In genomic region chr11:75525433-75526191, GRCh38 we compare ENCODE assay signal across 1 cellular context.
TF ChIP-seq lines count a peak whose summit lies in the region.

Gene GDPD5, minus strand, starts transcription at chr11:75525941. Its CDS starts 48,206 bp downstream, at chr11:75477735.

TF ChIP-seq in K562, 482 proteins besides CTCF, POLR2A, EP300 and RAD21 (continued from another document and continues in another):
- TF ChIP-seq POLR3G (IDR thresholded peaks at IDR 0.05; ENCODE audit: extremely low read depth, insufficient read length, insufficient replicate concordance) (no peak), FOXP1 (CRISPR knock-in tag; IDR thresholded peaks at IDR 0.05) (peak; percentile 18; the same call in 1 of the 2 replicates), DIDO1 (tag; IDR thresholded peaks at IDR 0.05; ENCODE audit: low read depth) (no peak), RNF2 (IDR thresholded peaks at IDR 0.05) (no peak; the same call in 1 of the 2 replicates), HNRNPK (IDR thresholded peaks at IDR 0.05; ENCODE audit: low read depth, low read length, poor library complexity, severe bottlenecking) (no peak), HIVEP1 (CRISPR knock-in tag; IDR thresholded peaks at IDR 0.05) (no peak), SIN3A (IDR thresholded peaks at IDR 0.05; ENCODE audit: borderline replicate concordance in 2 of 2, control insufficient read depth in 1 of 2, low read depth in 2 of 2, low read length in 2 of 2) (peak in 1 of 2 experiments; percentile 44; a peak in 1 of 4 replicates), GATAD2B (IDR thresholded peaks at IDR 0.05; ENCODE audit: borderline replicate concordance) (peak; percentile 73), ZZZ3 (IDR thresholded peaks at IDR 0.05) (no peak), GABPB2 (CRISPR knock-in tag; conservative IDR thresholded peaks at IDR 0.05) (no peak), RCOR1 (IDR thresholded peaks at IDR 0.05; ENCODE audit: borderline replicate concordance in 1 of 2, low read depth in 2 of 2, low read length in 2 of 2) (peak in 1 of 2 experiments; percentile 57; a peak in 2 of 4 replicates), TEAD1 (CRISPR knock-in tag; IDR thresholded peaks at IDR 0.05) (0 out of 4 replicates have a peak, but pooled peaks of 1 of the 2 experiments have one; percentile 24), ZNF766 (CRISPR knock-in tag; conservative IDR thresholded peaks at IDR 0.05) (no peak), NRF1 (conservative IDR thresholded peaks at IDR 0.05 in 1 of 2, IDR thresholded peaks at IDR 0.05 in 1 of 2) (peak in 1 of 2 experiments; percentile 67; a peak in 2 of 4 replicates), SMARCA4 (IDR thresholded peaks at IDR 0.05) (no peak), FUS (optimal IDR thresholded peaks at IDR 0.05; ENCODE audit: low read depth, low read length) (no peak), FOXM1 (IDR thresholded peaks at IDR 0.05; ENCODE audit: low read depth) (no peak), FOXM1 (CRISPR knock-in tag; IDR thresholded peaks at IDR 0.05; ENCODE audit: low read depth) (no peak), E4F1 (CRISPR knock-in tag; IDR thresholded peaks at IDR 0.05; ENCODE audit: borderline replicate concordance) (no peak), MBD2 (IDR thresholded peaks at IDR 0.05; ENCODE audit: borderline replicate concordance, low read depth) (no peak), ZFX (CRISPR knock-in tag; IDR thresholded peaks at IDR 0.05) (no peak), MTA2 (IDR thresholded peaks at IDR 0.05; ENCODE audit: low read depth) (no peak), TEAD2 (tag; IDR thresholded peaks at IDR 0.05) (no peak), HNRNPUL1 (IDR thresholded peaks at IDR 0.05; ENCODE audit: low read length) (no peak), KLF13 (tag; IDR thresholded peaks at IDR 0.05; ENCODE audit: borderline replicate concordance, low read depth) (no peak), ZNF639 (CRISPR knock-in tag; conservative IDR thresholded peaks at IDR 0.05 in 1 of 2, IDR thresholded peaks at IDR 0.05 in 1 of 2) (peak in 1 of 2 experiments; percentile 90; a peak in 2 of 4 replicates), MXI1 (IDR thresholded peaks at IDR 0.05; ENCODE audit: low read depth, low read length) (no peak), RUNX1 (IDR thresholded peaks at IDR 0.05; ENCODE audit: low read depth) (0 out of 2 replicates have a peak, but pooled peaks have one; percentile 12), PURB (CRISPR knock-in tag; IDR thresholded peaks at IDR 0.05; ENCODE audit: low read depth) (no peak), REST (CRISPR knock-in tag; IDR thresholded peaks at IDR 0.05; ENCODE audit: low read depth) (peak; percentile 68; the same call in 1 of the 2 replicates), E2F6 (IDR thresholded peaks at IDR 0.05; ENCODE audit: borderline replicate concordance in 1 of 2, extremely low read depth in 1 of 2, insufficient read depth in 1 of 2, insufficient read length in 1 of 2, low read depth in 1 of 2, low read length in 1 of 2, poor library complexity in 1 of 2, severe bottlenecking in 1 of 2) (peak; percentile 33 to 74), ZNF282 (CRISPR knock-in tag; IDR thresholded peaks at IDR 0.05) (peak; percentile 49; the same call in 1 of the 2 replicates), POLR2AphosphoS2 (IDR thresholded peaks at IDR 0.05; ENCODE audit: low read length) (no peak), MAX (CRISPR knock-in tag; IDR thresholded peaks at IDR 0.05) (peak; percentile 2), ZNF263 (CRISPR knock-in tag; IDR thresholded peaks at IDR 0.05; ENCODE audit: borderline replicate concordance) (peak; percentile 40; the same call in 1 of the 2 replicates), ARID3B (CRISPR knock-in tag; IDR thresholded peaks at IDR 0.05; ENCODE audit: borderline replicate concordance) (no peak), NFIC (IDR thresholded peaks at IDR 0.05) (peak; percentile 22; the same call in 1 of the 2 replicates), NCOA2 (IDR thresholded peaks at IDR 0.05; ENCODE audit: partially characterized antibody in 2 of 2) (no peak), SPI1 (IDR thresholded peaks at IDR 0.05; ENCODE audit: borderline replicate concordance, low read depth, low read length) (peak; percentile 68), ZNF384 (IDR thresholded peaks at IDR 0.05; ENCODE audit: low read depth, low read length) (no peak), FIP1L1 (IDR thresholded peaks at IDR 0.05; ENCODE audit: low read depth, low read length, poor library complexity, severe bottlenecking) (peak; percentile 41), SOX6 (IDR thresholded peaks at IDR 0.05) (peak; percentile 45), NEUROD1 (IDR thresholded peaks at IDR 0.05; ENCODE audit: borderline replicate concordance, low read depth, low read length, partially characterized antibody) (peak; percentile 54), SUPT5H (IDR thresholded peaks at IDR 0.05) (0 out of 2 replicates have a peak, but pooled peaks have one; percentile 44), GTF2A2 (tag; IDR thresholded peaks at IDR 0.05) (no peak), HNRNPLL (IDR thresholded peaks at IDR 0.05; ENCODE audit: low read depth, low read length, poor library complexity, severe bottlenecking) (no peak), L3MBTL2 (IDR thresholded peaks at IDR 0.05) (peak; percentile 83), SP2 (IDR thresholded peaks at IDR 0.05; ENCODE audit: extremely low read depth, low read depth, low read length, poor library complexity, severe bottlenecking) (no peak), SIN3B (IDR thresholded peaks at IDR 0.05; ENCODE audit: low read depth) (peak; percentile 42; the same call in 1 of the 2 replicates), SP1 (CRISPR knock-in tag; IDR thresholded peaks at IDR 0.05) (0 out of 2 replicates have a peak, but pooled peaks have one; percentile 23), NUFIP1 (IDR thresholded peaks at IDR 0.05; ENCODE audit: partially characterized antibody) (no peak), SREBF2 (CRISPR knock-in tag; IDR thresholded peaks at IDR 0.05) (no peak), CBX3 (IDR thresholded peaks at IDR 0.05; ENCODE audit: borderline replicate concordance in 1 of 2, low read length in 2 of 2) (no peak), CHD1 (IDR thresholded peaks at IDR 0.05; ENCODE audit: low read length) (peak; percentile 43), RFX7 (CRISPR knock-in tag; IDR thresholded peaks at IDR 0.05) (no peak), HMGN3 (IDR thresholded peaks at IDR 0.05; ENCODE audit: borderline replicate concordance, extremely low read depth, insufficient read length, low read depth, low read length) (peak; percentile 19), ZNF444 (CRISPR knock-in tag; IDR thresholded peaks at IDR 0.05) (no peak), PHF8 (IDR thresholded peaks at IDR 0.05; ENCODE audit: borderline replicate concordance, low read length) (peak; percentile 56; the same call in 1 of the 2 replicates)
- TF ChIP-seq, protein P1, sequence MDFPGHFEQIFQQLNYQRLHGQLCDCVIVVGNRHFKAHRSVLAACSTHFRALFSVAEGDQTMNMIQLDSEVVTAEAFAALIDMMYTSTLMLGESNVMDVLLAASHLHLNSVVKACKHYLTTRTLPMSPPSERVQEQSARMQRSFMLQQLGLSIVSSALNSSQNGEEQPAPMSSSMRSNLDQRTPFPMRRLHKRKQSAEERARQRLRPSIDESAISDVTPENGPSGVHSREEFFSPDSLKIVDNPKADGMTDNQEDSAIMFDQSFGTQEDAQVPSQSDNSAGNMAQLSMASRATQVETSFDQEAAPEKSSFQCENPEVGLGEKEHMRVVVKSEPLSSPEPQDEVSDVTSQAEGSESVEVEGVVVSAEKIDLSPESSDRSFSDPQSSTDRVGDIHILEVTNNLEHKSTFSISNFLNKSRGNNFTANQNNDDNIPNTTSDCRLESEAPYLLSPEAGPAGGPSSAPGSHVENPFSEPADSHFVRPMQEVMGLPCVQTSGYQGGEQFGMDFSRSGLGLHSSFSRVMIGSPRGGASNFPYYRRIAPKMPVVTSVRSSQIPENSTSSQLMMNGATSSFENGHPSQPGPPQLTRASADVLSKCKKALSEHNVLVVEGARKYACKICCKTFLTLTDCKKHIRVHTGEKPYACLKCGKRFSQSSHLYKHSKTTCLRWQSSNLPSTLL (IDR thresholded peaks at IDR 0.05) = no peak
- TF ChIP-seq, protein P2, sequence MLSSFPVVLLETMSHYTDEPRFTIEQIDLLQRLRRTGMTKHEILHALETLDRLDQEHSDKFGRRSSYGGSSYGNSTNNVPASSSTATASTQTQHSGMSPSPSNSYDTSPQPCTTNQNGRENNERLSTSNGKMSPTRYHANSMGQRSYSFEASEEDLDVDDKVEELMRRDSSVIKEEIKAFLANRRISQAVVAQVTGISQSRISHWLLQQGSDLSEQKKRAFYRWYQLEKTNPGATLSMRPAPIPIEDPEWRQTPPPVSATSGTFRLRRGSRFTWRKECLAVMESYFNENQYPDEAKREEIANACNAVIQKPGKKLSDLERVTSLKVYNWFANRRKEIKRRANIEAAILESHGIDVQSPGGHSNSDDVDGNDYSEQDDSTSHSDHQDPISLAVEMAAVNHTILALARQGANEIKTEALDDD (IDR thresholded peaks at IDR 0.05) = no peak
- TF ChIP-seq, protein P3, sequence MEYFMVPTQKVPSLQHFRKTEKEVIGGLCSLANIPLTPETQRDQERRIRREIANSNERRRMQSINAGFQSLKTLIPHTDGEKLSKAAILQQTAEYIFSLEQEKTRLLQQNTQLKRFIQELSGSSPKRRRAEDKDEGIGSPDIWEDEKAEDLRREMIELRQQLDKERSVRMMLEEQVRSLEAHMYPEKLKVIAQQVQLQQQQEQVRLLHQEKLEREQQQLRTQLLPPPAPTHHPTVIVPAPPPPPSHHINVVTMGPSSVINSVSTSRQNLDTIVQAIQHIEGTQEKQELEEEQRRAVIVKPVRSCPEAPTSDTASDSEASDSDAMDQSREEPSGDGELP (CRISPR knock-in tag; IDR thresholded peaks at IDR 0.05; ENCODE audit: borderline replicate concordance) = no peak
